In genomic region chr17:41734949-41735313, GRCh38 we compare ENCODE assay signal across 8 cellular contexts. TPM values are rescaled to one million over a fixed set of nuclear protein-coding genes. Genes with fewer than 3 reads are reported as not detected.
DNase-seq lines count a peak whose midpoint lies in the region; ATAC-seq, FAIRE-seq and TF ChIP-seq lines count a peak whose summit lies in the region.

No MANE protein-coding gene starts in this region.

- WGBS in ovary, 3 donors, result 2% methylated on average over 16 to 23 of the region's 23 CpGs

- TF ChIP-seq CTCF in C4-2B (conservative IDR thresholded peaks at IDR 0.05) (no peak), Panc1 (IDR thresholded peaks at IDR 0.05) (no peak), fibroblast of pulmonary artery (IDR thresholded peaks at IDR 0.05; ENCODE audit: low read length, missing control alignments) (no peak), ovary (IDR thresholded peaks at IDR 0.05) (no peak)

- intact Hi-C loops in Panc1 (cut with micrococcal nuclease; ENCODE audit: unreplicated experiment), result no loop called here
- intact Hi-C loops in ovary (cut with DNase I), result no loop called here

- in situ Hi-C loops in Panc1 (cut with HindIII; ENCODE audit: low pct_unique_long_range_greater_than_20kb, low sequenced_read_pairs), result no loop called here

- H3K4me3 ChIP-seq in Panc1 (ENCODE audit: low read depth in 2 of 2, low read length in 2 of 2) (peak overlapping the region; percentile 58 to 64), fibroblast of pulmonary artery (replicated peaks; ENCODE audit: low read depth, low read length) (peak overlapping the region; percentile 42), ovary (peak overlapping the region; percentile 36)

- POLR2A ChIA-PET in Panc1 (lab: Charles Lee), result interaction anchor here (0.7 to 0.8 kb wide), 2 partner anchors 46 to 51 kb away, joined by 3 to 11 read pairs; no protein-coding TSS in a partner anchor

- no peaks in the 10 kb centered on the region for H3K27me3 ChIP-seq in Panc1 (ENCODE audit: control insufficient read depth, insufficient read depth, low read length)
- H3K27me3 ChIP-seq in ovary, result no peaks in the 10 kb centered on the region

- H3K4me1 ChIP-seq in Panc1 (ENCODE audit: control insufficient read depth, insufficient read depth, low read length), result peaks cover 18% of the 10 kb centered on the region
- peaks cover 4% of the 10 kb centered on the region for H3K4me1 ChIP-seq in ovary (ENCODE audit: insufficient read depth)

- peak; percentile 48 for ATAC-seq in Panc1

- no peaks in the 10 kb centered on the region for H3K9me3 ChIP-seq in Panc1 (ENCODE audit: control insufficient read depth, insufficient read depth, low read depth, low read length)
- H3K9me3 ChIP-seq in ovary, result no peaks in the 10 kb centered on the region

- DNase-seq in Panc1 (ENCODE audit: low read depth, low spot score), result no peak
- DNase-seq in fibroblast of pulmonary artery (ENCODE audit: low read depth), result no peak
- DNase-seq in ovary, result peak in 1 of 5 donors; percentile 39
- no peak for DNase-seq in HPDE6-E6E7 (ENCODE audit: extremely low spot score)
- DNase-seq in GM12891 (ENCODE audit: insufficient read length, low spot score), result no peak
- DNase-seq in HK-2 (ENCODE audit: unreplicated experiment), result no peak
- no peak for DNase-seq in NK-92 treated with Interleukin-12 subunit alpha and Interleukin-12 subunit beta, amount 100 ng/mL, for 24 hours (lab: John Stamatoyannopoulos, UW)

- H3K27ac ChIP-seq in C4-2B (peak overlapping the region; percentile 34), Panc1 (ENCODE audit: low read length) (peak overlapping the region; percentile 76), ovary (no peak overlapping the region)

- H3K36me3 ChIP-seq in Panc1 (ENCODE audit: control insufficient read depth, insufficient read depth, low read length), result no peaks in the 10 kb centered on the region
- no peaks in the 10 kb centered on the region for H3K36me3 ChIP-seq in ovary

- no peak for FAIRE-seq in GM12891 (lab: Jason Lieb, UNC)

- TF ChIP-seq EP300 in ovary (IDR thresholded peaks at IDR 0.05), result no peak

- CTCF ChIA-PET in Panc1 (lab: Charles Lee), result no interaction called here

- no peak for TF ChIP-seq POLR2A in ovary (IDR thresholded peaks at IDR 0.05)
- TF ChIP-seq POLR2A in GM12891 (IDR thresholded peaks at IDR 0.05; ENCODE audit: low read depth, low read length), result no peak

- no TSS peak for BruUV-seq in Panc1 (replicated peaks; lab: Mats Ljungman, UMichigan)

TF ChIP-seq in GM12891, 5 proteins besides CTCF, POLR2A, EP300 and RAD21:
- TF ChIP-seq POLR2AphosphoS5 (IDR thresholded peaks at IDR 0.05; ENCODE audit: low read depth, low read length) (no peak), PAX5 (IDR thresholded peaks at IDR 0.05; ENCODE audit: insufficient read depth, low read length, severe bottlenecking) (no peak), POU2F2 (IDR thresholded peaks at IDR 0.05; ENCODE audit: low read depth, low read length) (no peak), SPI1 (IDR thresholded peaks at IDR 0.05; ENCODE audit: low read depth, low read length) (no peak), TAF1 (IDR thresholded peaks at IDR 0.05; ENCODE audit: low read depth, low read length) (no peak)

RNA-seq across cellular contexts. Expression of gene HAP1, which starts 0.5 kb away (rescaled TPM):
- total RNA-seq in Panc1 (2021; ENCODE audit: unreplicated experiment) (11.6 TPM), ovary (1 to 10 TPM in 2 of 7 donors, under 1 TPM in 5; 0.12 to 1.5 (median 0.56) TPM)
- 16.4 TPM for polyA plus RNA-seq in Panc1 (2012; ENCODE audit: insufficient read length)
- under 1 TPM; 0.17 to 0.85 TPM for polyA plus RNA-seq in ovary
- polyA plus RNA-seq in GM12891 (2012; ENCODE audit: low read depth, missing spikeins), result not detected

RNA-seq across cellular contexts. Expression of gene GAST, which starts 22.8 kb away (rescaled TPM):
- total RNA-seq in Panc1 (2021; ENCODE audit: unreplicated experiment), result not detected
- polyA plus RNA-seq in Panc1 (2012; ENCODE audit: insufficient read length), result not detected
- total RNA-seq in ovary, result not detected
- not detected for polyA plus RNA-seq in ovary
- not detected for polyA plus RNA-seq in GM12891 (2012; ENCODE audit: low read depth, missing spikeins)

RNA-seq across cellular contexts. Expression of gene EIF1, which starts 46.2 kb away (rescaled TPM):
- total RNA-seq in Panc1 (2021; ENCODE audit: unreplicated experiment), result 747 TPM
- polyA plus RNA-seq in Panc1 (2012; ENCODE audit: insufficient read length), result 685 TPM
- 1,000 to 10,000 TPM in 1 of 7 donors, 100 to 1,000 TPM in 6; 270 to 1,292 (median 813) TPM for total RNA-seq in ovary
- 1,000 to 10,000 TPM in 1 of 2 donors, 100 to 1,000 TPM in 1; 641 to 1,340 TPM for polyA plus RNA-seq in ovary
- 764 TPM for polyA plus RNA-seq in GM12891 (2012; ENCODE audit: low read depth, missing spikeins)

RNA-seq across cellular contexts. Expression of gene JUP, which starts 51.6 kb away (rescaled TPM):
- total RNA-seq in Panc1 (2021; ENCODE audit: unreplicated experiment) (352 TPM), ovary (100 to 1,000 TPM in 1 of 7 donors, 10 to 100 TPM in 6; 30.3 to 153 (median 52.6) TPM)
- 528 TPM for polyA plus RNA-seq in Panc1 (2012; ENCODE audit: insufficient read length)
- polyA plus RNA-seq in ovary, result 10 to 100 TPM in 1 of 2 donors, 1 to 10 TPM in 1; 7.0 to 59.3 TPM
- polyA plus RNA-seq in GM12891 (2012; ENCODE audit: low read depth, missing spikeins), result 21.3 TPM

Comparison
In these comparisons a context has a peak if more than half of its experiments do, and no peak if none do; other contexts are left out.
1. H3K27ac ChIP-seq: peak in C4-2B (single experiment) and Panc1 (single experiment); none in ovary (0 of 2).
2. Peak in every context shown above with its lines, with median percentiles within 50 percentile points of each other: H3K4me3 ChIP-seq.